9 cellular contexts compared by ENCODE assay signal in the genomic region with DNA sequence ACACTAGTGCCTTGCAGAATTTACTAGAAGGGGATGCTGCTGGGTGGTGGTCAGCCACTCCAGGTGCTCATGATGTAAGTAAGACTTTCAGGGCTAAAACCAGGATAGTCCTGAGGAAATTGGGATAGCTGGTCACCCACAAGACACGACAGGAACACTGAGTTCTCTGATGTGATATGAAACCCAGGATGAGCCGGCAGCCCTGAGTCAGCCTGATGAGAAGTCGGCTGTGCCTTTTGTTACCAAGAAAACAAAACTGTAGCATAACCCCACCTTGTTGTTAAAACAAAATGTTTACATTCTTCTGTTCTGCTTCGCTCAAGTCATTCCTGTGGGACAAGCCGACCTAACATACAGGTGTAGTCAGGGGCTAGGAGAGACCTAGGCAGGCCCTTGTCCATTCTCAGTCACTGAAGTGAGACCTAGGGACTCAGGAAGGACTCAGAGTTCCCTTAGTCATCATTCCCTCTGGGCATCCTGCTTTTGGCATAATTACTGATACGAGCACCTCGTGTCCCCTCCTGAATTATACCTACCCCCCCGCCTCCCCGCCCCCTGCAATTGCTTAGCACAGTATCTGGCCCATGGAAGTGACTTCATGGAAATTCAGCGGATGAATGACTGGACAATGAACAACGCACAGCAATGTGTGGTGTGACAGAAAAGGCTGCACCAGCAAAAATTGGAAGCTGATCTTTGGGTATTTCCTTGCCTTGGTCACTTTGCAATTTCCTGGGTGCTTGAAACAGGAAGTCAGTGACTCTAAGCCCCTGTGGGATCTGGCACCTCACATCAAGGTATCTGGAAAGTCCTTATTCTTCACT. TPM values are rescaled to one million over a fixed set of nuclear protein-coding genes. Genes with fewer than 3 reads are reported as not detected.
DNase-seq lines count a peak whose midpoint lies in the region; ATAC-seq, FAIRE-seq and TF ChIP-seq lines count a peak whose summit lies in the region.
"Had no signal": no experiment of that assay in that cellular context is flagged by ENCODE, and none has a peak within 500 bp of the region (broad histone marks: within the 10 kb centered on the region; RNA-seq: fewer than 3 reads in every experiment).

No MANE protein-coding gene starts in this region.

- no peak overlapping the region for H3K9ac ChIP-seq in keratinocyte (ENCODE audit: control insufficient read depth, extremely low read depth, insufficient read depth, low read length)
- H3K9ac ChIP-seq: KMS-11 had no signal

- peak overlapping the region; percentile 0 for H2AFZ ChIP-seq in keratinocyte (ENCODE audit: control insufficient read depth, low read length)

- peak; percentile 82 for DNase-seq in Right ventricle myocardium inferior (ENCODE audit: missing footprints)
- DNase-seq in cardiac septum (ENCODE audit: low spot score) = no peak
- no peak for DNase-seq in keratinocyte (ENCODE audit: low read depth, low spot score)
- no peak for DNase-seq in upper lobe of right lung
- DNase-seq in activated effector memory CD4-positive, alpha-beta T cell treated with Interleukin-2 at 50 U/mL for 16 hours = no peak
- DNase-seq in posterior cingulate gyrus = no peak

- no peaks in the 10 kb centered on the region for H3K36me3 ChIP-seq in keratinocyte (ENCODE audit: control insufficient read depth in 2 of 2, extremely low read depth in 1 of 2, insufficient read depth in 2 of 2, low read length in 2 of 2)
- no peaks in the 10 kb centered on the region for H3K36me3 ChIP-seq in upper lobe of right lung

- peak overlapping the region; percentile 52 for H3K4me2 ChIP-seq in keratinocyte (ENCODE audit: control insufficient read depth, extremely low read depth, insufficient read depth, low read depth, low read length)
- H3K4me2 ChIP-seq: KMS-11 had no signal

- H3K9me3 ChIP-seq in keratinocyte (ENCODE audit: control insufficient read depth, low read depth, low read length) = no peaks in the 10 kb centered on the region
- no peaks in the 10 kb centered on the region for H3K9me3 ChIP-seq in upper lobe of right lung

- no peaks in the 10 kb centered on the region for H3K9me1 ChIP-seq in keratinocyte (ENCODE audit: control insufficient read depth, extremely low read depth, insufficient read depth, low read length)

- TF ChIP-seq CTCF in keratinocyte (optimal IDR thresholded peaks at IDR 0.05 in 1 of 3, IDR thresholded peaks at IDR 0.05 in 1 of 3, conservative IDR thresholded peaks at IDR 0.05 in 1 of 3; ENCODE audit: extremely low read depth in 1 of 3, insufficient read depth in 2 of 3, low read length in 3 of 3) (no peak), upper lobe of right lung (IDR thresholded peaks at IDR 0.05) (no peak)

- H3K27ac ChIP-seq in keratinocyte (ENCODE audit: control insufficient read depth, insufficient read depth, low read length) = peak overlapping the region; percentile 46
- H3K27ac ChIP-seq in upper lobe of right lung = peak overlapping the region; percentile 78
- H3K27ac ChIP-seq: KMS-11 had no signal

- no peak overlapping the region for H3K4me3 Mint-ChIP-seq in activated naive CD8-positive, alpha-beta T cell

- FAIRE-seq in keratinocyte (lab: Jason Lieb, UNC) = peak; percentile 26

- H4K20me1 ChIP-seq in keratinocyte (ENCODE audit: control insufficient read depth, extremely low read depth, insufficient read depth, low read length) = no peaks in the 10 kb centered on the region

- peaks cover 20% of the 10 kb centered on the region for H3K4me1 Mint-ChIP-seq in activated naive CD8-positive, alpha-beta T cell (ENCODE audit: low read depth)

- no peaks in the 10 kb centered on the region for H3K27me3 Mint-ChIP-seq in activated naive CD8-positive, alpha-beta T cell

- H3K9me3 Mint-ChIP-seq in activated naive CD8-positive, alpha-beta T cell (ENCODE audit: low read depth) = no peaks in the 10 kb centered on the region

- H3K4me3 ChIP-seq in keratinocyte (ENCODE audit: control insufficient read depth in 2 of 3, extremely low read depth in 1 of 3, insufficient read depth in 2 of 3, low read depth in 1 of 3, low read length in 3 of 3) (no peak overlapping the region), upper lobe of right lung (no peak overlapping the region)

- H3K27me3 ChIP-seq in keratinocyte (ENCODE audit: control insufficient read depth, extremely low read depth, insufficient read depth, low read length) (no peaks in the 10 kb centered on the region), upper lobe of right lung (no peaks in the 10 kb centered on the region)

- peaks cover 10% of the 10 kb centered on the region for H3K4me1 ChIP-seq in keratinocyte (ENCODE audit: control insufficient read depth, extremely low read depth, insufficient read depth, low read length)
- peaks cover 11% of the 10 kb centered on the region for H3K4me1 ChIP-seq in upper lobe of right lung

- peak overlapping the region; percentile 8 for H3K27ac Mint-ChIP-seq in activated naive CD8-positive, alpha-beta T cell

- intact Hi-C loops in Right ventricle myocardium inferior (cut with DNase I) (no loop called here), cardiac septum (cut with DNase I) (no loop called here), upper lobe of right lung (cut with DNase I) (no loop called here), posterior cingulate gyrus (cut with DNase I) (no loop called here)

- no peaks in the 10 kb centered on the region for H3K79me2 ChIP-seq in keratinocyte (ENCODE audit: control insufficient read depth, insufficient read depth, low read length)

- ATAC-seq in Right ventricle myocardium inferior (peak; percentile 49), upper lobe of right lung (peak; percentile 40), HG03460 (IDR thresholded peaks at IDR 0.05; ENCODE audit: unreplicated experiment) (no peak)

- no peaks in the 10 kb centered on the region for H3K36me3 Mint-ChIP-seq in activated naive CD8-positive, alpha-beta T cell

- dilution Hi-C loops in keratinocyte (cut with MboI; ENCODE audit: extremely low pct_ligation_motif_present, low sequenced_read_pairs) = no loop called here

RNA-seq across cellular contexts. Expression of a gene that starts 31.9 kb away (rescaled TPM):
- total RNA-seq in Right ventricle myocardium inferior = 4.4 TPM
- total RNA-seq in cardiac septum = 5.1 TPM
- 1.7 to 3.1 TPM (median 1.8 TPM) in 3 replicates for polyA plus RNA-seq in keratinocyte
- 0.70 TPM for polyA plus RNA-seq in keratinocyte (2011; ENCODE audit: low read depth)
- 0.32 and 0.56 TPM in 2 replicates for polyA plus RNA-seq in keratinocyte (2011; cell fraction: cytosol; rRNA removed)
- polyA plus RNA-seq in keratinocyte (2011; cell fraction: nucleus; rRNA removed) = 5.4 and 7.6 TPM in 2 replicates
- polyA plus RNA-seq in keratinocyte (2012; ENCODE audit: low replicate concordance) = 1.4 and 1.7 TPM in 2 replicates
- 1.4 to 4.3 TPM (median 3.0 TPM) in 3 replicates for polyA minus RNA-seq in keratinocyte
- 1.3 TPM for polyA minus RNA-seq in keratinocyte (2011; cell fraction: cytosol; rRNA and poly(A)+ RNA removed)
- polyA minus RNA-seq in keratinocyte (2011; cell fraction: nucleus; rRNA and poly(A)+ RNA removed) = 3.0 and 5.4 TPM in 2 replicates
- 94.0 TPM for total RNA-seq in upper lobe of right lung

Comparison
In these comparisons a context has a peak if more than half of its experiments do, and no peak if none do; other contexts are left out.
1. RNA of a gene that starts 31.9 kb away (total RNA-seq): 94.0 TPM in upper lobe of right lung (single experiment); 5.1 TPM in cardiac septum (single experiment) and 4.4 TPM in Right ventricle myocardium inferior (single experiment); every median in the first group is over 10 times any median in the second.